7 cellular contexts compared by ENCODE assay signal in the genomic region with DNA sequence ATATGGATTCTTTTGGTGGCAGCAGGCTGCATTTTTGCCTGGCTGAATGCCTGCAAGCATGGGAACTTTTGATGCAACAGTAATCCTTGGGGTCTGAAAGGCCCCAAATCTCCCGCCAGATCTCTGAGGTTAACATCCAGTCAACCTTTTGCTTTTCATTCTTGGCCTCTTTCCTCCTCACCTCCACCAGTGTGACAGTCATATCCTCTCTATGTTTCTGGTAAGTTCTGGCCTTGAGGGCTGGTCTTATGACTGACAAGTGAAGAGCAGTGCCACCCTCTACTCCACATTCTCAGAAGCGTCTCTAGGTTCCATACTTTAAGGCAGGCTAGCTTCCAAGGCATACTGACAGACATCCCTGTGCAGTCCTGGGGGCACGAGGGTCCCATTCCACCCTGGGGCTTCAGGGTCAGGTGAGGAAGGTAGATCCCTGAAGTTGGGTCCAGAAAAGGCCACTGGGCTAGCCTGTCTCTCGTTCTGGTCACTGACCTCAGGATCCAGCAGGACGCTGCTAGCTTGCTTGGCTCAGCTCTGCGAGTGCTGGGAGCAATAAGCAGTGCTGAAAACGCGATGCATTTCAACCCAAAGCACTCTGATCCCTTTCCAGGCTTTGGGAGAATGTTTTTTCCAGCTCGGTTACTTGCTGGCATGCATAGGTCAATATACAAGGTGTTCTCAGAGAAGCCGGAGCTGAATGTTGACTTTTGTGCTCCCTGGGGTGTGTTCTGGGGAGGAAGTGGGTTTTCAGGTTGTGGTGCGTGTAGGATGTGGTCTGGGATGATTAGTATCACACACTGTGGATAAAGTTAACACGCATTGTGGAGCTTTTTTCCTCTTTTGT.
DNase-seq lines count a peak whose midpoint lies in the region; ATAC-seq and TF ChIP-seq lines count a peak whose summit lies in the region.

No MANE protein-coding gene starts in this region.

- no peaks in the 10 kb centered on the region for H3K9me3 Mint-ChIP-seq in H9

- intact Hi-C loops in Panc1 (cut with micrococcal nuclease; ENCODE audit: unreplicated experiment), result no loop called here

- no peaks in the 10 kb centered on the region for H3K9me3 ChIP-seq in H9 (ENCODE audit: control insufficient read depth, low read depth, low read length)
- H3K9me3 ChIP-seq in Panc1 (ENCODE audit: control insufficient read depth, insufficient read depth, low read depth, low read length), result no peaks in the 10 kb centered on the region
- H3K9me3 ChIP-seq in mesenchymal stem cell (ENCODE audit: control insufficient read depth, low read length), result no peaks in the 10 kb centered on the region
- no peaks in the 10 kb centered on the region for H3K9me3 ChIP-seq in thymus (ENCODE audit: control insufficient read depth)

- H2BK12ac ChIP-seq in H9 (ENCODE audit: insufficient read length, low read depth, low read length) (no peak overlapping the region), mesenchymal stem cell (ENCODE audit: low read length in 2 of 2) (no peak overlapping the region)

- H3K23me2 ChIP-seq in H9 (ENCODE audit: insufficient read length, low read depth, low read length, poor library complexity, severe bottlenecking), result no peaks in the 10 kb centered on the region

- no peak overlapping the region for H3T11ph ChIP-seq in H9 (ENCODE audit: low read length)

- H3K4me2 ChIP-seq in H9 (ENCODE audit: insufficient read depth, insufficient read length, low read length) (no peak overlapping the region), mesenchymal stem cell (ENCODE audit: low read length, poor library complexity, severe bottlenecking) (peak overlapping the region; percentile 24)

- H3K4me3 ChIP-seq in Panc1 (ENCODE audit: low read depth in 2 of 2, low read length in 2 of 2) (peak overlapping the region in 1 of 2 experiments; percentile 23; a peak in 2 of 4 replicates), mesenchymal stem cell (ENCODE audit: insufficient read depth in 1 of 2, low read depth in 1 of 2, low read length in 2 of 2) (no peak overlapping the region), thymus (ENCODE audit: low read length) (no peak overlapping the region)

- CTCF ChIA-PET in Panc1 (lab: Charles Lee), result no interaction called here

- H3K36me3 ChIP-seq in Panc1 (ENCODE audit: control insufficient read depth, insufficient read depth, low read length), result no peaks in the 10 kb centered on the region
- no peaks in the 10 kb centered on the region for H3K36me3 ChIP-seq in mesenchymal stem cell (ENCODE audit: control insufficient read depth in 1 of 2, insufficient read depth in 2 of 2, low read depth in 1 of 2, low read length in 2 of 2)
- no peaks in the 10 kb centered on the region for H3K36me3 ChIP-seq in thymus (ENCODE audit: control insufficient read depth, insufficient read depth)

- H2AFZ ChIP-seq in H9 (ENCODE audit: low read length), result no peak overlapping the region
- H2AFZ ChIP-seq in mesenchymal stem cell (ENCODE audit: low read depth, low read length), result no peak overlapping the region

- H3K27ac Mint-ChIP-seq in H9, result peak overlapping the region in 2 of 3 experiments; percentile 37 to 81; a peak in 5 of 7 replicates

- H3K27me3 ChIP-seq in H9 (ENCODE audit: insufficient read depth, low read length) (no peaks in the 10 kb centered on the region), Panc1 (ENCODE audit: control insufficient read depth, insufficient read depth, low read length) (no peaks in the 10 kb centered on the region), mesenchymal stem cell (ENCODE audit: control insufficient read depth in 1 of 2, insufficient read depth in 1 of 2, low read length in 2 of 2) (no peaks in the 10 kb centered on the region), thymus (ENCODE audit: control insufficient read depth, insufficient read depth) (peaks cover under 1% of the 10 kb centered on the region)

- H2BK120ac ChIP-seq in H9 (ENCODE audit: low read depth, low read length, poor library complexity, severe bottlenecking) (no peak overlapping the region), mesenchymal stem cell (ENCODE audit: low read depth, low read length) (no peak overlapping the region)

- no TSS peak for BruUV-seq in Panc1 (replicated peaks; lab: Mats Ljungman, UMichigan)

- peaks cover 42 to 58% of the 10 kb centered on the region in 2 experiments for H3K4me1 Mint-ChIP-seq in H9

- H3K27me3 Mint-ChIP-seq in H9 (ENCODE audit: low read depth), result no peaks in the 10 kb centered on the region

- H3K18ac ChIP-seq in H9 (ENCODE audit: insufficient read length, low read depth, low read length) (no peak overlapping the region), mesenchymal stem cell (ENCODE audit: low read depth in 1 of 2, low read length in 2 of 2) (peak overlapping the region in 1 of 2 experiments; percentile 40)

- H3K79me2 ChIP-seq in H9 (ENCODE audit: insufficient read depth, low read length), result no peaks in the 10 kb centered on the region

- no peaks in the 10 kb centered on the region for H3K36me3 Mint-ChIP-seq in H9 (ENCODE audit: insufficient read depth in 1 of 3, low read depth in 3 of 3)

- H3K56ac ChIP-seq in H9 (ENCODE audit: insufficient read length, low read depth, low read length), result no peak overlapping the region

- H3K9ac ChIP-seq in H9 (ENCODE audit: extremely low read depth, insufficient read length, low read length) (no peak overlapping the region), mesenchymal stem cell (ENCODE audit: low read length) (no peak overlapping the region)

- TF ChIP-seq CTCF in H9 (conservative IDR thresholded peaks at IDR 0.05) (no peak), Panc1 (IDR thresholded peaks at IDR 0.05) (no peak)

- no CpG with 5 or more reads among the region's 12 CpGs for WGBS in H9 (ENCODE audit: extremely low coverage, insufficient read length, low lambda C conversion rate)
- WGBS in mesenchymal stem cell, result 59% methylated on average over 12 of the region's 12 CpGs
- WGBS in thymus, result 32% methylated on average over 12 of the region's 12 CpGs

- H4K5ac ChIP-seq in H9 (ENCODE audit: insufficient read length, low read depth, low read length), result no peak overlapping the region

- no peak overlapping the region for H3K4me3 Mint-ChIP-seq in H9

- no peak overlapping the region for H2AK5ac ChIP-seq in H9 (ENCODE audit: insufficient read length, low read length)
- H2AK5ac ChIP-seq in mesenchymal stem cell (ENCODE audit: low read length, severe bottlenecking), result peak overlapping the region; percentile 66

- H2BK15ac ChIP-seq in H9 (ENCODE audit: low read depth, low read length) (no peak overlapping the region), mesenchymal stem cell (ENCODE audit: low read depth, poor library complexity, severe bottlenecking) (peak overlapping the region; percentile 4)

- H4K8ac ChIP-seq in H9 (replicated peaks; ENCODE audit: insufficient read length, low read depth, low read length) (no peak overlapping the region), mesenchymal stem cell (ENCODE audit: low read length) (no peak overlapping the region)

- in situ Hi-C loops in Panc1 (cut with HindIII; ENCODE audit: low pct_unique_long_range_greater_than_20kb, low sequenced_read_pairs), result no loop called here

- ATAC-seq in Panc1, result peak; percentile 69

- H3K14ac ChIP-seq in H9 (ENCODE audit: insufficient read depth, low read length) (peak overlapping the region; percentile 0; the same call in 1 of the 2 replicates), mesenchymal stem cell (ENCODE audit: low read length in 2 of 2) (peak overlapping the region in 1 of 2 experiments; percentile 39)

- no peak overlapping the region for H2BK5ac ChIP-seq in H9 (ENCODE audit: insufficient read length, low read length)
- peak overlapping the region; percentile 94 for H2BK5ac ChIP-seq in mesenchymal stem cell (ENCODE audit: low read depth, low read length, poor library complexity, severe bottlenecking)

- DNase-seq in H9, result no peak
- no peak for DNase-seq in Panc1 (ENCODE audit: low read depth, low spot score)
- peak; percentile 55 for DNase-seq in activated naive CD4-positive, alpha-beta T cell treated with Interleukin-2 at 50 U/mL for 16 hours
- peak; percentile 52 for DNase-seq in mesenchymal stem cell
- no peak for DNase-seq in foreskin melanocyte
- no peak for DNase-seq in caudate nucleus (lab: John Stamatoyannopoulos, UW)

- H3K79me1 ChIP-seq in H9 (ENCODE audit: insufficient read depth, low read depth, low read length, poor library complexity, severe bottlenecking), result no peaks in the 10 kb centered on the region
- peaks cover under 1% of the 10 kb centered on the region for H3K79me1 ChIP-seq in mesenchymal stem cell (replicated peaks; ENCODE audit: low read length, poor library complexity, severe bottlenecking)

- H4K20me1 ChIP-seq in H9 (ENCODE audit: control insufficient read depth, insufficient read depth, insufficient read length), result no peaks in the 10 kb centered on the region

- H4K91ac ChIP-seq in H9 (ENCODE audit: insufficient read length, low read depth, low read length) (no peak overlapping the region), mesenchymal stem cell (ENCODE audit: low read length) (peak overlapping the region; percentile 8)

- H3K4ac ChIP-seq in H9 (ENCODE audit: low read depth, low read length) (no peak overlapping the region), mesenchymal stem cell (ENCODE audit: low read depth in 1 of 2, low read length in 2 of 2) (no peak overlapping the region)

- H3K27ac ChIP-seq in H9 (ENCODE audit: insufficient read length, low read depth, low read length) (no peak overlapping the region), Panc1 (ENCODE audit: low read length) (peak overlapping the region; percentile 82), mesenchymal stem cell (ENCODE audit: low read length, poor library complexity, severe bottlenecking) (peak overlapping the region; percentile 95), thymus (ENCODE audit: low read depth) (peak overlapping the region; percentile 77), caudate nucleus (ENCODE audit: low read depth, low read length) (no peak overlapping the region)

- H3K23ac ChIP-seq in H9 (ENCODE audit: insufficient read length, low read depth, low read length) (no peak overlapping the region), mesenchymal stem cell (ENCODE audit: low read length in 2 of 2) (no peak overlapping the region)

- H2BK20ac ChIP-seq in H9 (ENCODE audit: low read depth, low read length, poor library complexity, severe bottlenecking), result no peak overlapping the region

- H3K4me1 ChIP-seq in H9 (ENCODE audit: insufficient read depth, low read length), result peaks cover 11% of the 10 kb centered on the region
- H3K4me1 ChIP-seq in Panc1 (ENCODE audit: control insufficient read depth, insufficient read depth, low read length), result peaks cover 41% of the 10 kb centered on the region
- peaks cover 38% of the 10 kb centered on the region for H3K4me1 ChIP-seq in mesenchymal stem cell (ENCODE audit: control insufficient read depth, insufficient read depth, low read depth, low read length)
- H3K4me1 ChIP-seq in thymus (ENCODE audit: control insufficient read depth, insufficient read depth, low read length), result peaks cover 13% of the 10 kb centered on the region

- POLR2A ChIA-PET in Panc1 (lab: Charles Lee), result interaction anchor here (0.6 kb wide), 1 partner anchor 10 kb away, joined by 3 read pairs; no protein-coding TSS in a partner anchor

Comparison
In these comparisons a context has a peak if more than half of its experiments do, and no peak if none do; other contexts are left out.
1. DNase-seq: peak in activated naive CD4-positive, alpha-beta T cell treated with Interleukin-2 at 50 U/mL for 16 hours (single experiment) and mesenchymal stem cell (single experiment); none in H9 (single experiment), Panc1 (single experiment), foreskin melanocyte (single experiment) and caudate nucleus (0 of 61).
2. H3K27ac ChIP-seq: peak in Panc1 (single experiment), mesenchymal stem cell (single experiment) and thymus (single experiment); none in H9 (single experiment) and caudate nucleus (single experiment).